In genomic region chr19:2503521-2504109, GRCh38 we compare ENCODE assay signal across 9 cellular contexts. TPM values are rescaled to one million over a fixed set of nuclear protein-coding genes. Genes with fewer than 3 reads are reported as not detected.
DNase-seq lines count a peak whose midpoint lies in the region; ATAC-seq and TF ChIP-seq lines count a peak whose summit lies in the region.
"Had no signal": no experiment of that assay in that cellular context is flagged by ENCODE, and none has a peak within 500 bp of the region (broad histone marks: within the 10 kb centered on the region; RNA-seq: fewer than 3 reads in every experiment).

No MANE protein-coding gene starts in this region.

- H3K9me3 Mint-ChIP-seq in IgD-negative memory B cell: no peaks in the 10 kb centered on the region

- H3K9me3 ChIP-seq in fibroblast of lung (ENCODE audit: control insufficient read depth, insufficient read depth, low read depth, low read length): no peaks in the 10 kb centered on the region
- H3K9me3 ChIP-seq: neutrophil had no signal

- no peaks in the 10 kb centered on the region for H3K27me3 ChIP-seq in fibroblast of lung (ENCODE audit: control insufficient read depth, insufficient read depth, low read length)

- H3K4me2 ChIP-seq in fibroblast of lung (ENCODE audit: extremely low read depth, insufficient read depth, low read length): peak overlapping the region; percentile 44

- peaks cover 17 to 22% (median 20%) of the 10 kb centered on the region in 3 donors for H3K4me1 Mint-ChIP-seq in IgD-negative memory B cell

- no peaks in the 10 kb centered on the region for H4K20me1 ChIP-seq in fibroblast of lung (ENCODE audit: control insufficient read depth, extremely low read depth, insufficient read depth, low read length)

- H3K4me1 ChIP-seq in fibroblast of lung (ENCODE audit: control insufficient read depth, extremely low read depth, insufficient read depth, low read length): peaks cover 10% of the 10 kb centered on the region

- no peak overlapping the region for H2AFZ ChIP-seq in fibroblast of lung (ENCODE audit: low read length)

- H3K27ac ChIP-seq in fibroblast of lung (ENCODE audit: insufficient read depth, low read length): peak overlapping the region; percentile 75
- H3K27ac ChIP-seq: neutrophil had no signal

- H3K4me3 ChIP-seq in fibroblast of lung (replicated peaks in 1 of 4; ENCODE audit: control extremely low read depth in 1 of 4, insufficient read depth in 1 of 4, low read depth in 3 of 4, low read length in 4 of 4): no peak overlapping the region

- no peaks in the 10 kb centered on the region for H3K36me3 Mint-ChIP-seq in IgD-negative memory B cell

- peak overlapping the region; percentile 50 to 97 (median 85) for H3K27ac Mint-ChIP-seq in IgD-negative memory B cell

- ATAC-seq in HG02852 (IDR thresholded peaks at IDR 0.05; ENCODE audit: unreplicated experiment) (no peak), HG02642 (IDR thresholded peaks at IDR 0.05; ENCODE audit: poor library complexity, unreplicated experiment) (no peak)

- H3K36me3 ChIP-seq in fibroblast of lung (ENCODE audit: control insufficient read depth, insufficient read depth, low read length): no peaks in the 10 kb centered on the region
- H3K36me3 ChIP-seq: neutrophil had no signal

- peak; percentile 63 to 67 for DNase-seq in activated CD8-positive, alpha-beta memory T cell treated with anti-CD3 and anti-CD28 coated beads for 4 hours (ENCODE audit: low read depth in 2 of 2)
- DNase-seq in fibroblast of lung (ENCODE audit: low read depth in 2 of 2) (peak; percentile 77 to 85), DMS 273 (lab: John Stamatoyannopoulos, UW; ENCODE audit: unreplicated experiment) (no peak), SIG-M5 (lab: John Stamatoyannopoulos, UW) (no peak)
- DNase-seq in stimulated activated CD4-positive, alpha-beta T cell treated with anti-CD3 and anti-CD28 coated beads, TNF-alpha, amount 100 ng/mL, for 24 hours (ENCODE audit: low read depth in 3 of 3): peak; percentile 25 to 76 (median 36)

- H3K4me3 Mint-ChIP-seq in IgD-negative memory B cell: peak overlapping the region in 3 of 4 donors; percentile 55 to 86 (median 70)

- H3K79me2 ChIP-seq in fibroblast of lung (ENCODE audit: control insufficient read depth, insufficient read depth, low read length): no peaks in the 10 kb centered on the region

- no peak for TF ChIP-seq CTCF in fibroblast of lung (conservative IDR thresholded peaks at IDR 0.05 in 1 of 2, IDR thresholded peaks at IDR 0.05 in 1 of 2; ENCODE audit: low read depth in 1 of 2, low read length in 2 of 2)

- peaks cover 19% of the 10 kb centered on the region for H3K27me3 Mint-ChIP-seq in IgD-negative memory B cell

- H3K9ac ChIP-seq in fibroblast of lung (ENCODE audit: insufficient read depth, low read length): no peak overlapping the region

RNA-seq across cellular contexts. Expression of gene GADD45B, which starts 27.7 kb away (rescaled TPM):
- polyA plus RNA-seq in IgD-negative memory B cell (98.0 TPM), fibroblast of lung (61.7 and 72.8 TPM in 2 replicates)
- 16.4 and 32.5 TPM in 2 replicates for total RNA-seq in fibroblast of lung
- polyA plus RNA-seq in fibroblast of lung (2012): 49.2 and 60.5 TPM in 2 replicates
- polyA minus RNA-seq in fibroblast of lung (ENCODE audit: low replicate concordance): 44.8 and 57.4 TPM in 2 replicates

RNA-seq across cellular contexts. Expression of gene LMNB2, which starts 46.9 kb away (rescaled TPM):
- 4.6 TPM for polyA plus RNA-seq in IgD-negative memory B cell
- total RNA-seq in fibroblast of lung: 47.0 and 56.3 TPM in 2 replicates
- polyA plus RNA-seq in fibroblast of lung: 41.6 and 94.8 TPM in 2 replicates
- polyA plus RNA-seq in fibroblast of lung (2012): 40.7 and 92.7 TPM in 2 replicates
- 62.0 and 80.7 TPM in 2 replicates for polyA minus RNA-seq in fibroblast of lung (ENCODE audit: low replicate concordance)

Comparison
In these comparisons a context has a peak if more than half of its experiments do, and no peak if none do; other contexts are left out.
1. DNase-seq: peak in activated CD8-positive, alpha-beta memory T cell treated with anti-CD3 and anti-CD28 coated beads for 4 hours (2 of 2), fibroblast of lung (2 of 2) and stimulated activated CD4-positive, alpha-beta T cell treated with anti-CD3 and anti-CD28 coated beads, TNF-alpha, amount 100 ng/mL, for 24 hours (3 of 3); none in DMS 273 (single experiment) and SIG-M5 (single experiment).